ENCODE assay signal across 12 cellular contexts in genomic region chr2:170878505-170878904, GRCh38. TPM values are rescaled to one million over a fixed set of nuclear protein-coding genes. Genes with fewer than 3 reads are reported as not detected.
A peak's percentile ranks its signal among the peaks of the same experiment; 100 is the strongest.
DNase-seq lines count a peak whose midpoint lies in the region; ATAC-seq, FAIRE-seq and TF ChIP-seq lines count a peak whose summit lies in the region.
"Had no signal": no experiment of that assay in that cellular context is flagged by ENCODE, and none has a peak within 500 bp of the region (broad histone marks: within the 10 kb centered on the region; RNA-seq: fewer than 3 reads in every experiment).

No MANE protein-coding gene starts in this region.

- peak; percentile 49 for ATAC-seq in stimulated activated naive CD8-positive, alpha-beta T cell treated with anti-CD3 and anti-CD28 coated beads, Interleukin-15, Interleukin-2, amounts not matched to agents 100 U/mL and 50 U/mL, for 24 hours
- ATAC-seq in left colon = no peak
- no peak for ATAC-seq in aorta (ENCODE audit: low FRiP score)

- H3K4me1 ChIP-seq in KMS-11 (ENCODE audit: low read depth, poor library complexity, severe bottlenecking) = peaks cover under 1% of the 10 kb centered on the region
- H3K4me1 ChIP-seq in astrocyte (ENCODE audit: insufficient read depth, low read length) = peaks cover 7% of the 10 kb centered on the region
- H3K4me1 ChIP-seq in aorta (ENCODE audit: control insufficient read depth in 1 of 2, insufficient read depth in 2 of 2, low read length in 2 of 2) = no peaks in the 10 kb centered on the region

- peaks cover 2% of the 10 kb centered on the region for H3K27me3 Mint-ChIP-seq in activated naive CD4-positive, alpha-beta T cell treated with anti-CD3 and anti-CD28 coated beads, Interleukin-2, amount 50 U/mL, for 24 hours
- peaks cover 23% of the 10 kb centered on the region for H3K27me3 Mint-ChIP-seq in astrocyte (ENCODE audit: low read depth, unreplicated experiment)

- intact Hi-C loops in left colon (cut with DNase I, micrococcal nuclease) = no loop called here
- intact Hi-C loops in aorta (cut with DNase I) = no loop called here

- peak overlapping the region; percentile 48 for H3K4me3 Mint-ChIP-seq in activated naive CD4-positive, alpha-beta T cell treated with anti-CD3 and anti-CD28 coated beads, Interleukin-2, amount 50 U/mL, for 24 hours
- H3K4me3 Mint-ChIP-seq in astrocyte (ENCODE audit: unreplicated experiment) = no peak overlapping the region

- no peaks in the 10 kb centered on the region for H3K9me3 Mint-ChIP-seq in activated naive CD4-positive, alpha-beta T cell treated with anti-CD3 and anti-CD28 coated beads, Interleukin-2, amount 50 U/mL, for 24 hours
- H3K9me3 Mint-ChIP-seq in astrocyte (ENCODE audit: unreplicated experiment) = peaks cover 3% of the 10 kb centered on the region

- 86 to 88% methylated on average over 1 of the region's 1 CpG for WGBS in aorta, 2 donors

- H4K20me1 ChIP-seq in KMS-11 (ENCODE audit: insufficient read depth) (no peaks in the 10 kb centered on the region), astrocyte (ENCODE audit: insufficient read depth, low read length) (no peaks in the 10 kb centered on the region)

- TF ChIP-seq CTCF in KMS-11 (conservative IDR thresholded peaks at IDR 0.05; ENCODE audit: low read depth, low read length) (no peak), astrocyte (IDR thresholded peaks at IDR 0.05; ENCODE audit: insufficient read depth, low read depth, low read length) (no peak)

- H3K36me3 ChIP-seq in KMS-11 (ENCODE audit: insufficient read depth) (no peaks in the 10 kb centered on the region), astrocyte (ENCODE audit: insufficient read depth, low read length) (no peaks in the 10 kb centered on the region), aorta (ENCODE audit: control insufficient read depth in 1 of 2, insufficient read depth in 2 of 2, low read length in 1 of 2) (no peaks in the 10 kb centered on the region)

- no peaks in the 10 kb centered on the region for H3K27me3 ChIP-seq in KMS-11 (ENCODE audit: insufficient read depth, low read depth)
- H3K27me3 ChIP-seq in astrocyte (ENCODE audit: insufficient read depth, low read length) = no peaks in the 10 kb centered on the region
- H3K27me3 ChIP-seq in aorta (ENCODE audit: control insufficient read depth in 1 of 2, insufficient read depth in 2 of 2, low read length in 1 of 2) = no peaks in the 10 kb centered on the region

- no peak for FAIRE-seq in astrocyte (lab: Jason Lieb, UNC)

- no peak overlapping the region for H3K27ac ChIP-seq in KMS-11
- H3K27ac ChIP-seq in astrocyte (ENCODE audit: low read depth, low read length) = no peak overlapping the region
- H3K27ac ChIP-seq in aorta (ENCODE audit: low read depth in 1 of 2, low read length in 2 of 2) = no peak overlapping the region
- H3K27ac ChIP-seq: RWPE1 had no signal

- no peak overlapping the region for H3K27ac Mint-ChIP-seq in activated naive CD4-positive, alpha-beta T cell treated with anti-CD3 and anti-CD28 coated beads, Interleukin-2, amount 50 U/mL, for 24 hours
- no peak overlapping the region for H3K27ac Mint-ChIP-seq in astrocyte (ENCODE audit: unreplicated experiment)

- no peak for DNase-seq in activated naive CD4-positive, alpha-beta T cell treated with anti-CD3 and anti-CD28 coated beads, Interleukin-2, amount 50 U/mL, for 16 hours
- DNase-seq in astrocyte (ENCODE audit: low read depth) (no peak), left colon (no peak), aorta (no peak)
- no peak for DNase-seq in stimulated activated naive CD8-positive, alpha-beta T cell treated with anti-CD3 and anti-CD28 coated beads, Interleukin-15, Interleukin-2, amounts not matched to agents 100 U/mL and 50 U/mL, for 24 hours
- DNase-seq in stimulated activated CD4-positive, alpha-beta T cell treated with anti-CD3 and anti-CD28 coated beads, Interleukin-4, amount 100 ng/mL, for 4 hours = no peak
- DNase-seq: activated CD4-positive, CD25-positive, alpha-beta regulatory T cell treated with anti-CD3 and anti-CD28 coated beads, Interleukin-2, amount 50 U/mL, for 72 hours; effector CD8-positive, alpha-beta T cell; stimulated activated CD8-positive, alpha-beta memory T cell treated with anti-CD3 and anti-CD28 coated beads, Interleukin-4, amount 100 ng/mL, for 48 hours had no signal

- H3K79me2 ChIP-seq in KMS-11 (ENCODE audit: insufficient read depth, low read depth) (no peaks in the 10 kb centered on the region), astrocyte (ENCODE audit: insufficient read depth, low read length) (no peaks in the 10 kb centered on the region)

- no peaks in the 10 kb centered on the region for H3K9me3 ChIP-seq in astrocyte (ENCODE audit: insufficient read depth, low read depth, low read length)
- H3K9me3 ChIP-seq in aorta (ENCODE audit: control insufficient read depth, low read length) = no peaks in the 10 kb centered on the region

- H2AFZ ChIP-seq in KMS-11 (ENCODE audit: low read depth) (peak overlapping the region; percentile 34), astrocyte (ENCODE audit: low read depth, low read length) (no peak overlapping the region)

- peaks cover 11% of the 10 kb centered on the region for H3K4me1 Mint-ChIP-seq in activated naive CD4-positive, alpha-beta T cell treated with anti-CD3 and anti-CD28 coated beads, Interleukin-2, amount 50 U/mL, for 24 hours
- H3K4me1 Mint-ChIP-seq in astrocyte (ENCODE audit: low read depth, unreplicated experiment) = no peaks in the 10 kb centered on the region

- H3K4me2 ChIP-seq in KMS-11 (peak overlapping the region; percentile 40), astrocyte (ENCODE audit: low read length) (peak overlapping the region; percentile 28)

- H3K4me3 ChIP-seq in KMS-11 (IDR thresholded peaks at IDR 0.05; ENCODE audit: insufficient read depth, low read depth, low read length) (no peak overlapping the region), astrocyte (ENCODE audit: insufficient read depth, low read depth, low read length) (no peak overlapping the region), aorta (ENCODE audit: low read length in 2 of 2) (no peak overlapping the region)

- H3K36me3 Mint-ChIP-seq in activated naive CD4-positive, alpha-beta T cell treated with anti-CD3 and anti-CD28 coated beads, Interleukin-2, amount 50 U/mL, for 24 hours = no peaks in the 10 kb centered on the region
- H3K36me3 Mint-ChIP-seq in astrocyte (ENCODE audit: low read depth, unreplicated experiment) = no peaks in the 10 kb centered on the region

- H3K9ac ChIP-seq in KMS-11 (no peak overlapping the region), astrocyte (ENCODE audit: low read length) (no peak overlapping the region)

RNA-seq across cellular contexts. Expression of gene GORASP2, which starts 50.5 kb away (rescaled TPM):
- total RNA-seq in astrocyte (116 and 127 TPM in 2 replicates), left colon (10 to 100 TPM; 74.4 to 83.0 TPM), aorta (10 to 100 TPM; 74.6 to 77.1 TPM)
- 10 to 100 TPM; 34.9 to 38.9 TPM for polyA plus RNA-seq in aorta
